18 cellular contexts compared by ENCODE assay signal in the genomic region with DNA sequence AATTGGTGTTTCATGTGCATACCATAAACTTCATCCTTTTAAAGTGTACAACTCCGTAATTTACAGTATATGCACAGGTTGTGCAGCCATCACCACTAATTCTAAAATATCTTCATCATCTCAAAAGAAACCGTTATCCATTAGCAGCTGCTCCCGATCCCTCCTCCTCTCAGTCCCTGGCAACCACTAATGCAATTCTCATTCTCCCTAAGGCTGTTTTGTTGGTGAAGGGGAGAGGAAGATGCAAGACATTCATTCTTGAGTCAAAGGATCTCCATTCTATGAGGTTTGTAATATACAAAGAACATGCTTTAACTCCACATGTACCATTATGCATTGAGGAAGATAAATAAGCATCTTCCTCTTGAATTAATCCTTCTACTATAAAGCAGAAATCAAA. TPM values are rescaled to one million over a fixed set of nuclear protein-coding genes. Genes with fewer than 3 reads are reported as not detected.
DNase-seq lines count a peak whose midpoint lies in the region; ATAC-seq and TF ChIP-seq lines count a peak whose summit lies in the region.
"Had no signal": no experiment of that assay in that cellular context is flagged by ENCODE, and none has a peak within 500 bp of the region (broad histone marks: within the 10 kb centered on the region; RNA-seq: fewer than 3 reads in every experiment).

No MANE protein-coding gene starts in this region.

- DNase-seq in BE2C (peak; percentile 12), ELR (ENCODE audit: low read depth) (peak; percentile 63), OCI-LY7 (ENCODE audit: low spot score) (no peak), endodermal cell (no peak), occipital lobe (lab: John Stamatoyannopoulos, UW) (no peak), NCI-H526 (lab: John Stamatoyannopoulos, UW) (no peak), kidney tubule cell (ENCODE audit: low spot score) (no peak)
- DNase-seq: CD8-positive, alpha-beta memory T cell; NCI-H1436 treated with DMSO at 0.1 percent for 48 hours; NCI-H446; RPMI8226; T-helper 1 cell had no signal

- H3K36me3 ChIP-seq in BE2C = no peaks in the 10 kb centered on the region
- H3K36me3 ChIP-seq in OCI-LY7 (ENCODE audit: insufficient read depth, low read length) = peaks cover 4% of the 10 kb centered on the region; the same call in 1 of the 2 replicates
- no peaks in the 10 kb centered on the region for H3K36me3 ChIP-seq in endodermal cell (ENCODE audit: control insufficient read depth, insufficient read depth, low read length)
- H3K36me3 ChIP-seq: SJCRH30 had no signal

- H2AFZ ChIP-seq in OCI-LY7 (ENCODE audit: low read length) = no peak overlapping the region

- H3K4me1 ChIP-seq in BE2C (peaks cover 4% of the 10 kb centered on the region; the same call in 1 of the 2 replicates), OCI-LY7 (ENCODE audit: insufficient read depth, low read length, poor library complexity, severe bottlenecking) (no peaks in the 10 kb centered on the region), endodermal cell (ENCODE audit: control insufficient read depth, insufficient read depth, low read length) (peaks cover 5% of the 10 kb centered on the region)

- WGBS in endodermal cell (ENCODE audit: insufficient coverage in 1 of 2, insufficient read length in 1 of 2), 2 experiments = 93 to 100% methylated on average over 1 to 3 of the region's 3 CpGs

- H3K36me3 Mint-ChIP-seq in endodermal cell (ENCODE audit: low read depth) = no peaks in the 10 kb centered on the region

- H3K4me1 Mint-ChIP-seq in endodermal cell = peaks cover 24% of the 10 kb centered on the region

- no peak for ATAC-seq in HG03025 (IDR thresholded peaks at IDR 0.05; ENCODE audit: low FRiP score, unreplicated experiment)
- ATAC-seq: HCT116 had no signal

- no peaks in the 10 kb centered on the region for H3K9me3 Mint-ChIP-seq in endodermal cell
- H3K9me3 Mint-ChIP-seq: CD8-positive, alpha-beta memory T cell; IgD-negative memory B cell had no signal

- H3K27ac ChIP-seq in OCI-LY7 (ENCODE audit: low read depth, low read length, poor library complexity, severe bottlenecking) (no peak overlapping the region), endodermal cell (ENCODE audit: low read depth, low read length) (peak overlapping the region; percentile 19)
- H3K27ac ChIP-seq: SJCRH30 had no signal

- no peak for TF ChIP-seq CTCF in BE2C (IDR thresholded peaks at IDR 0.05; ENCODE audit: low read depth, low read length)
- TF ChIP-seq CTCF in OCI-LY7 (conservative IDR thresholded peaks at IDR 0.05; ENCODE audit: low read length) = no peak
- no peak for TF ChIP-seq CTCF in endodermal cell (conservative IDR thresholded peaks at IDR 0.05)

- no peak overlapping the region for H3K4me2 ChIP-seq in OCI-LY7 (ENCODE audit: low read length)

- H3K79me2 ChIP-seq in OCI-LY7 (ENCODE audit: insufficient read depth, low read depth, low read length) = peaks cover 9% of the 10 kb centered on the region; the same call in 1 of the 2 replicates

- H3K27me3 ChIP-seq in BE2C (no peaks in the 10 kb centered on the region), endodermal cell (ENCODE audit: control insufficient read depth, insufficient read depth, low read length, poor library complexity, severe bottlenecking) (no peaks in the 10 kb centered on the region)
- H3K27me3 ChIP-seq: SJCRH30 had no signal

- H3K4me3 ChIP-seq in BE2C (ENCODE audit: low read depth, low read length) = no peak overlapping the region
- no peak overlapping the region for H3K4me3 ChIP-seq in OCI-LY7 (ENCODE audit: low read depth, low read length, poor library complexity, severe bottlenecking)
- H3K4me3 ChIP-seq in endodermal cell (ENCODE audit: low read length) = no peak overlapping the region
- H3K4me3 ChIP-seq: SJCRH30 had no signal

- POLR2A ChIA-PET in OCI-LY7 (lab: Charles Lee) = no interaction called here

- H3K9me3 ChIP-seq in BE2C (no peaks in the 10 kb centered on the region), OCI-LY7 (ENCODE audit: low read length) (no peaks in the 10 kb centered on the region), endodermal cell (ENCODE audit: control insufficient read depth, low read length) (no peaks in the 10 kb centered on the region)
- H3K9me3 ChIP-seq: SJCRH30 had no signal

- H4K20me1 ChIP-seq in OCI-LY7 (ENCODE audit: insufficient read depth, low read length) = peaks cover 6% of the 10 kb centered on the region

- no peak overlapping the region for H3K9ac ChIP-seq in endodermal cell (ENCODE audit: extremely low read depth, low read length, poor library complexity, severe bottlenecking)

- H3K4me3 Mint-ChIP-seq in endodermal cell = no peak overlapping the region
- H3K4me3 Mint-ChIP-seq: CD8-positive, alpha-beta memory T cell; IgD-negative memory B cell had no signal

- intact Hi-C loops in OCI-LY7 (cut with micrococcal nuclease; ENCODE audit: unreplicated experiment) = no loop called here

- H3K9me2 ChIP-seq in OCI-LY7 (ENCODE audit: insufficient read depth, low read length) = no peaks in the 10 kb centered on the region

- TSS peak; percentile 45 for BruUV-seq in OCI-LY7 (replicated peaks; lab: Mats Ljungman, UMichigan)

- CTCF ChIA-PET in OCI-LY7 (lab: Charles Lee; ENCODE audit: unreplicated experiment) = no interaction called here

- no peaks in the 10 kb centered on the region for H3K27me3 Mint-ChIP-seq in endodermal cell (ENCODE audit: insufficient read depth)
- H3K27me3 Mint-ChIP-seq: CD8-positive, alpha-beta memory T cell; IgD-negative memory B cell had no signal

- H3K27ac Mint-ChIP-seq in endodermal cell = no peak overlapping the region
- H3K27ac Mint-ChIP-seq: IgD-negative memory B cell had no signal

RNA-seq across cellular contexts. Expression of a gene that starts 48.6 kb away (rescaled TPM):
- polyA plus RNA-seq in BE2C (2012; ENCODE audit: insufficient read depth, insufficient read length, low read depth) = 9.3 TPM
- not detected in 2 replicates for total RNA-seq in OCI-LY7 (2014; rRNA removed; shearing (Covaris generic))
- total RNA-seq in OCI-LY7 (2022) (not detected in 2 replicates), endodermal cell (not detected), occipital lobe (under 0.01 TPM)
- 2,034 TPM for polyA plus RNA-seq in endodermal cell (2013, experiment 1 of 2)
- 2,520 TPM for polyA plus RNA-seq in endodermal cell (2013, experiment 2 of 2)
- total RNA-seq: CD8-positive, alpha-beta memory T cell; HT1080 had no signal
- polyA plus RNA-seq: BJ; CD8-positive, alpha-beta memory T cell; IgD-negative memory B cell had no signal

Comparison
In these comparisons a context has a peak if more than half of its experiments do, and no peak if none do; other contexts are left out.
1. DNase-seq: peak in BE2C (single experiment) and ELR (single experiment); none in OCI-LY7 (single experiment), endodermal cell (single experiment), occipital lobe (single experiment), NCI-H526 (0 of 2) and kidney tubule cell (single experiment).